In genomic region chr20:3796477-3797225, GRCh38 we compare ENCODE assay signal across 8 cellular contexts. TPM values are rescaled to one million over a fixed set of nuclear protein-coding genes. Genes with fewer than 3 reads are reported as not detected.
DNase-seq lines count a peak whose midpoint lies in the region; ATAC-seq and TF ChIP-seq lines count a peak whose summit lies in the region.

No MANE protein-coding gene starts in this region.

- peaks cover 18% of the 10 kb centered on the region for H3K36me3 ChIP-seq in CD8-positive, alpha-beta T cell (ENCODE audit: insufficient read depth, low read length)
- H3K36me3 ChIP-seq in iPS-15b (ENCODE audit: control insufficient read depth, insufficient read depth, low read length): peaks cover 5% of the 10 kb centered on the region
- H3K36me3 ChIP-seq in stomach smooth muscle (ENCODE audit: control insufficient read depth in 2 of 2, insufficient read depth in 2 of 2, low read length in 2 of 2): peaks cover 16% of the 10 kb centered on the region in 2 donors

- POLR2A ChIA-PET in CD8-positive, alpha-beta T cell (lab: Charles Lee): interaction anchor here (1.1 to 3.1 kb wide), 7 partner anchors 10 to 59 kb away, joined by 3 to 52 read pairs (median 7); partner anchors contain the start of genes ADISSP, AP5S1 and CENPB
- POLR2A ChIA-PET in activated CD4-positive, alpha-beta memory T cell treated with anti-CD3 and anti-CD28 coated beads, Interleukin-2, amount 10 ng/mL, durations not matched to agents 7 days and 5 days (lab: Charles Lee): interaction anchor here (0.7 to 1.4 kb wide), 6 partner anchors 8 to 48 kb away, joined by 3 to 19 read pairs (median 4); partner anchors contain the start of genes ADISSP and CENPB

- no peak for TF ChIP-seq CTCF in CD8-positive, alpha-beta T cell (IDR thresholded peaks at IDR 0.05)

- CTCF ChIA-PET in CD8-positive, alpha-beta T cell (lab: Charles Lee): interaction anchor here (1.1 to 2.8 kb wide), 7 partner anchors 15 to 270 kb away, joined by 3 to 26 read pairs (median 5); no protein-coding TSS in a partner anchor
- CTCF ChIA-PET in activated CD4-positive, alpha-beta memory T cell treated with anti-CD3 and anti-CD28 coated beads, Interleukin-2, amount 10 ng/mL, durations not matched to agents 7 days and 5 days (lab: Charles Lee): interaction anchor here (1.2 to 3.0 kb wide), 5 partner anchors 14 to 58 kb away, joined by 4 to 33 read pairs (median 5); partner anchors contain the start of gene AP5S1

- no peaks in the 10 kb centered on the region for H3K9me3 Mint-ChIP-seq in CD8-positive, alpha-beta T cell
- no peaks in the 10 kb centered on the region for H3K9me3 Mint-ChIP-seq in activated CD4-positive, alpha-beta memory T cell treated with anti-CD3 and anti-CD28 coated beads, Interleukin-2, amount 10 ng/mL, durations not matched to agents 7 days and 5 days

- intact Hi-C loops in CD8-positive, alpha-beta T cell (cut with DNase I, micrococcal nuclease): loop anchor here (1.0 to 5.0 kb wide), 4 partner anchors 15 to 1016 kb away; partner anchors contain the start of genes MAVS (in 1 of the 2) and RNF24 (in 1 of the 2)

- peaks cover 53% of the 10 kb centered on the region for H3K36me3 Mint-ChIP-seq in CD8-positive, alpha-beta T cell
- H3K36me3 Mint-ChIP-seq in activated CD4-positive, alpha-beta memory T cell treated with anti-CD3 and anti-CD28 coated beads, Interleukin-2, amount 10 ng/mL, durations not matched to agents 7 days and 5 days (ENCODE audit: low read depth): peaks cover 63% of the 10 kb centered on the region

- peak overlapping the region; percentile 98 for H3K27ac Mint-ChIP-seq in CD8-positive, alpha-beta T cell
- H3K27ac Mint-ChIP-seq in activated CD4-positive, alpha-beta memory T cell treated with anti-CD3 and anti-CD28 coated beads, Interleukin-2, amount 10 ng/mL, durations not matched to agents 7 days and 5 days: peak overlapping the region; percentile 91

- H3K4me3 Mint-ChIP-seq in CD8-positive, alpha-beta T cell: peak overlapping the region; percentile 98
- H3K4me3 Mint-ChIP-seq in activated CD4-positive, alpha-beta memory T cell treated with anti-CD3 and anti-CD28 coated beads, Interleukin-2, amount 10 ng/mL, durations not matched to agents 7 days and 5 days: peak overlapping the region; percentile 91

- H3K27me3 ChIP-seq in CD8-positive, alpha-beta T cell (ENCODE audit: insufficient read depth, low read length): no peaks in the 10 kb centered on the region
- H3K27me3 ChIP-seq in iPS-15b (ENCODE audit: control insufficient read depth, insufficient read depth, low read length) (peaks cover 9% of the 10 kb centered on the region), stomach smooth muscle (ENCODE audit: control insufficient read depth in 1 of 2, insufficient read depth in 2 of 2, low read length in 2 of 2) (no peaks in the 10 kb centered on the region)

- peaks cover 49% of the 10 kb centered on the region for H3K4me1 Mint-ChIP-seq in CD8-positive, alpha-beta T cell (ENCODE audit: low read depth)
- peaks cover 50% of the 10 kb centered on the region for H3K4me1 Mint-ChIP-seq in activated CD4-positive, alpha-beta memory T cell treated with anti-CD3 and anti-CD28 coated beads, Interleukin-2, amount 10 ng/mL, durations not matched to agents 7 days and 5 days

- H3K4me1 ChIP-seq in CD8-positive, alpha-beta T cell (ENCODE audit: insufficient read depth, low read length): peaks cover 45% of the 10 kb centered on the region
- H3K4me1 ChIP-seq in iPS-15b (ENCODE audit: control insufficient read depth, insufficient read depth, low read length) (peaks cover 12% of the 10 kb centered on the region), stomach smooth muscle (ENCODE audit: control insufficient read depth, insufficient read depth, low read length) (peaks cover 55% of the 10 kb centered on the region)

- peak overlapping the region; percentile 70 for H3K9ac ChIP-seq in iPS-15b (ENCODE audit: low read depth, low read length)
- H3K9ac ChIP-seq in stomach smooth muscle (ENCODE audit: low read length in 2 of 2): peak overlapping the region; percentile 39 to 73

- H3K4me3 ChIP-seq in CD8-positive, alpha-beta T cell (ENCODE audit: low read depth, low read length): peak overlapping the region; percentile 66
- peak overlapping the region; percentile 79 for H3K4me3 ChIP-seq in iPS-15b (ENCODE audit: low read depth, low read length)
- H3K4me3 ChIP-seq in stomach smooth muscle (ENCODE audit: low read length in 2 of 2): peak overlapping the region; percentile 76 to 94

- DNase-seq in CD8-positive, alpha-beta T cell: no peak
- DNase-seq in activated CD4-positive, alpha-beta memory T cell treated with anti-CD3 and anti-CD28 coated beads, Interleukin-2, amount 10 ng/mL, durations not matched to agents 7 days and 5 days: no peak
- no peak for DNase-seq in SKM-1 (lab: John Stamatoyannopoulos, UW; ENCODE audit: unreplicated experiment)
- no peak for DNase-seq in DMS153 (lab: John Stamatoyannopoulos, UW)

- H3K27ac ChIP-seq in CD8-positive, alpha-beta T cell (ENCODE audit: low read depth, low read length): peak overlapping the region; percentile 50
- H3K27ac ChIP-seq in stomach smooth muscle (ENCODE audit: low read length): peak overlapping the region; percentile 67

- no peaks in the 10 kb centered on the region for H3K9me3 ChIP-seq in CD8-positive, alpha-beta T cell (ENCODE audit: low read length)
- H3K9me3 ChIP-seq in iPS-15b (ENCODE audit: control insufficient read depth, insufficient read depth, low read length) (no peaks in the 10 kb centered on the region), stomach smooth muscle (ENCODE audit: control insufficient read depth in 2 of 2, low read length in 2 of 2) (no peaks in the 10 kb centered on the region)

- ATAC-seq in CD8-positive, alpha-beta T cell: no peak
- ATAC-seq in HG02759 (IDR thresholded peaks at IDR 0.05; ENCODE audit: unreplicated experiment) (peak; percentile 2), GM19395 (IDR thresholded peaks at IDR 0.05; ENCODE audit: unreplicated experiment) (no peak)

- H3K27me3 Mint-ChIP-seq in CD8-positive, alpha-beta T cell (ENCODE audit: low read depth): no peaks in the 10 kb centered on the region
- no peaks in the 10 kb centered on the region for H3K27me3 Mint-ChIP-seq in activated CD4-positive, alpha-beta memory T cell treated with anti-CD3 and anti-CD28 coated beads, Interleukin-2, amount 10 ng/mL, durations not matched to agents 7 days and 5 days

RNA-seq across cellular contexts. Expression of gene CDC25B, which starts 0.5 kb away (rescaled TPM):
- 100 to 1,000 TPM; 135 to 140 TPM for total RNA-seq in CD8-positive, alpha-beta T cell
- 100 to 1,000 TPM; 452 to 454 TPM for total RNA-seq in activated CD4-positive, alpha-beta memory T cell treated with anti-CD3 and anti-CD28 coated beads, Interleukin-2, amount 10 ng/mL, durations not matched to agents 7 days and 5 days

RNA-seq across cellular contexts. Expression of gene CENPB, which starts 10.1 kb away (rescaled TPM):
- 10 to 100 TPM; 23.2 to 24.1 TPM for total RNA-seq in CD8-positive, alpha-beta T cell
- 10 to 100 TPM; 67.0 to 68.0 TPM for total RNA-seq in activated CD4-positive, alpha-beta memory T cell treated with anti-CD3 and anti-CD28 coated beads, Interleukin-2, amount 10 ng/mL, durations not matched to agents 7 days and 5 days

RNA-seq across cellular contexts. Expression of gene SPEF1, which starts 15.4 kb away (rescaled TPM):
- under 1 TPM in 1 of 2 experiments, not detected in 1; 0.16 TPM for total RNA-seq in CD8-positive, alpha-beta T cell
- total RNA-seq in activated CD4-positive, alpha-beta memory T cell treated with anti-CD3 and anti-CD28 coated beads, Interleukin-2, amount 10 ng/mL, durations not matched to agents 7 days and 5 days: not detected

RNA-seq across cellular contexts. Expression of gene AP5S1, which starts 23.7 kb away (rescaled TPM):
- total RNA-seq in CD8-positive, alpha-beta T cell: 1 to 10 TPM; 5.2 to 6.3 TPM
- 10 to 100 TPM; 12.7 to 15.5 TPM for total RNA-seq in activated CD4-positive, alpha-beta memory T cell treated with anti-CD3 and anti-CD28 coated beads, Interleukin-2, amount 10 ng/mL, durations not matched to agents 7 days and 5 days

RNA-seq across cellular contexts. Expression of gene ADISSP, which starts 29.1 kb away (rescaled TPM):
- total RNA-seq in CD8-positive, alpha-beta T cell: 10 to 100 TPM in 1 of 2 experiments, 1 to 10 TPM in 1; 9.6 to 10.7 TPM
- total RNA-seq in activated CD4-positive, alpha-beta memory T cell treated with anti-CD3 and anti-CD28 coated beads, Interleukin-2, amount 10 ng/mL, durations not matched to agents 7 days and 5 days: 10 to 100 TPM; 20.7 to 23.4 TPM
